Comparison of ENCODE assay signal across 29 cellular contexts in the genomic region with DNA sequence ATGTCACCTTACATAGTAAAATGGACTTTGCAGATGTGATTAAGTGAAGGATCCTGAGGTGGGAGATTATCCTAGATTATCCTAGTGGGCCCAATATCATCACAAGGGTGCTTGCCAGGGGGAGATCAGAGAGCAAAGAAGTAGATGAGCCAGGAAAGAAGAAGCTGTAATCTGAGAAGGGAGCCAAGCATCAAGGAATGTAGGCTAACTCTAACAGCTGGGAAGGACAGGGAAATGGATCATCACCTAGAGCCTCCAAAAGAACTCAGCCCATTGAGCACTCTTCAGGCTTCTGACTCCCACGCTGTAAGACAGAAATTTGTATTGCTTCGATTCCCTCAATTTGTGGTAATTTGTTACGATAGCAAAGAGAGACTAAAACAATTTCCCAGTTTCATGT.
"Had no signal": no experiment of that assay in that cellular context is flagged by ENCODE, and none has a peak within 500 bp of the region (broad histone marks: within the 10 kb centered on the region; RNA-seq: fewer than 3 reads in every experiment).

No MANE protein-coding gene starts in this region.

- H3K27ac Mint-ChIP-seq: activated naive CD4-positive, alpha-beta T cell treated with anti-CD3 and anti-CD28 coated beads, Interleukin-2, amount 50 U/mL, for 72 hours; activated T-cell treated with anti-CD3 and anti-CD28 coated beads, Interleukin-2, amount 50 U/mL, for 72 hours; dendritic cell treated with granulocyte-macrophage colony-stimulating factor and Interleukin-4, amounts not matched to agents 40 ng/mL and 50 ng/mL, for 4 days; naive thymus-derived CD8-positive, alpha-beta T cell; progenitor cell of endocrine pancreas; stimulated activated naive CD8-positive, alpha-beta T cell treated with anti-CD3 and anti-CD28 coated beads, Interleukin-15, Interleukin-2, amounts not matched to agents 100 ng/mL and 50 ng/mL, for 24 hours; T-helper 2 cell treated with Interferon-gamma antibody and Interleukin-4, amounts not matched to agents 5 μg/mL and 100 μg/mL, for 36 hours had no signal

- H3K36me3 ChIP-seq: breast epithelium, esophagus squamous epithelium, heart right ventricle, ovary, thoracic aorta had no signal

- DNase-seq: activated CD4-positive, alpha-beta T cell treated with anti-CD3 and anti-CD28 coated beads for 4 hours; activated CD4-positive, alpha-beta T cell treated with anti-CD3 and anti-CD28 coated beads, Interleukin-2, amount 50 U/mL, for 4 hours; activated naive CD4-positive, alpha-beta T cell; activated T-cell treated with anti-CD3 and anti-CD28 coated beads for 4 hours; activated T-cell treated with anti-CD3 and anti-CD28 coated beads, Interleukin-2, amount 50 U/mL, for 72 hours; central memory CD4-positive, alpha-beta T cell; effector CD4-positive, alpha-beta T cell; esophagus squamous epithelium; foreskin melanocyte; heart right ventricle; left cardiac atrium; mammary epithelial cell; midbrain; naive thymus-derived CD8-positive, alpha-beta T cell; ovary; stimulated activated CD4-positive, alpha-beta T cell treated with anti-CD3 and anti-CD28 coated beads, Interleukin-12 subunit alpha, Interleukin-12 subunit beta, amount 100 ng/mL, for 4 hours; stimulated activated CD4-positive, alpha-beta T cell treated with anti-CD3 and anti-CD28 coated beads, Interleukin-4, amount 100 ng/mL, for 1 hour; trophoblast cell had no signal

- H3K27me3 Mint-ChIP-seq: dendritic cell treated with granulocyte-macrophage colony-stimulating factor and Interleukin-4, amounts not matched to agents 40 ng/mL and 50 ng/mL, for 4 days; naive thymus-derived CD8-positive, alpha-beta T cell; progenitor cell of endocrine pancreas; stimulated activated naive CD8-positive, alpha-beta T cell treated with anti-CD3 and anti-CD28 coated beads, Interleukin-15, Interleukin-2, amounts not matched to agents 100 ng/mL and 50 ng/mL, for 24 hours had no signal

- H3K4me1 ChIP-seq: breast epithelium, esophagus squamous epithelium, heart right ventricle had no signal

- H3K27me3 ChIP-seq: breast epithelium, esophagus squamous epithelium, heart right ventricle, ovary had no signal

- H3K4me1 Mint-ChIP-seq: naive thymus-derived CD8-positive, alpha-beta T cell; neural crest cell had no signal

- H3K27ac ChIP-seq: breast epithelium, epithelial cell of prostate, esophagus squamous epithelium, heart right ventricle, ovary, skin epidermis, thoracic aorta had no signal

- H3K4me3 Mint-ChIP-seq: activated T-cell treated with anti-CD3 and anti-CD28 coated beads, Interleukin-2, amount 50 U/mL, for 72 hours; dendritic cell treated with granulocyte-macrophage colony-stimulating factor and Interleukin-4, amounts not matched to agents 40 ng/mL and 50 ng/mL, for 4 days; naive thymus-derived CD8-positive, alpha-beta T cell; neural crest cell; stimulated activated naive CD8-positive, alpha-beta T cell treated with anti-CD3 and anti-CD28 coated beads, Interleukin-15, Interleukin-2, amounts not matched to agents 100 ng/mL and 50 ng/mL, for 24 hours; T-helper 2 cell treated with Interferon-gamma antibody and Interleukin-4, amounts not matched to agents 5 μg/mL and 100 μg/mL, for 36 hours had no signal

- H3K4me3 ChIP-seq: breast epithelium, esophagus squamous epithelium, heart right ventricle, ovary, skin epidermis, thoracic aorta had no signal

- H3K36me3 Mint-ChIP-seq: activated naive CD4-positive, alpha-beta T cell treated with anti-CD3 and anti-CD28 coated beads, Interleukin-2, amount 50 U/mL, for 72 hours; naive thymus-derived CD8-positive, alpha-beta T cell had no signal

- ATAC-seq: activated naive CD4-positive, alpha-beta T cell treated with anti-CD3 and anti-CD28 coated beads, Interleukin-2, amount 50 U/mL, for 72 hours; activated T-cell treated with anti-CD3 and anti-CD28 coated beads, Interleukin-2, amount 50 U/mL, for 72 hours; heart right ventricle; left cardiac atrium; naive thymus-derived CD8-positive, alpha-beta T cell; sciatic nerve had no signal

- H3K9me3 ChIP-seq: breast epithelium, esophagus squamous epithelium, ovary, thoracic aorta had no signal
